In genomic region chr7:13115157-13115772, GRCh38 we compare ENCODE assay signal across 14 cellular contexts.
DNase-seq lines count a peak whose midpoint lies in the region; ATAC-seq and TF ChIP-seq lines count a peak whose summit lies in the region.
"Had no signal": no experiment of that assay in that cellular context is flagged by ENCODE, and none has a peak within 500 bp of the region (broad histone marks: within the 10 kb centered on the region; RNA-seq: fewer than 3 reads in every experiment).

No MANE protein-coding gene starts in this region.

- no peaks in the 10 kb centered on the region for H3K27me3 ChIP-seq in GM23338 (ENCODE audit: insufficient read depth)
- H3K27me3 ChIP-seq: heart left ventricle had no signal

- in situ Hi-C loops in SK-MEL-5 (cut with HindIII; ENCODE audit: low pct_unique_long_range_greater_than_20kb, low sequenced_read_pairs) = no loop called here

- H3K36me3 Mint-ChIP-seq in GM23338 (ENCODE audit: low read depth) (no peaks in the 10 kb centered on the region; the same call in 2 of the 3 replicates), osteocyte (ENCODE audit: unreplicated experiment) (no peaks in the 10 kb centered on the region)
- H3K36me3 Mint-ChIP-seq: activated naive CD4-positive, alpha-beta T cell treated with anti-CD3 and anti-CD28 coated beads, Interleukin-2, amount 50 U/mL, for 24 hours; CD4-positive, CD25-positive, alpha-beta regulatory T cell had no signal

- H3K27me3 Mint-ChIP-seq in GM23338 (ENCODE audit: insufficient read depth, low read depth, poor library complexity) = peaks cover 1% of the 10 kb centered on the region
- peaks cover 4% of the 10 kb centered on the region for H3K27me3 Mint-ChIP-seq in osteocyte (ENCODE audit: unreplicated experiment)
- H3K27me3 Mint-ChIP-seq: CD4-positive, CD25-positive, alpha-beta regulatory T cell; dendritic cell treated with granulocyte-macrophage colony-stimulating factor and Interleukin-4, amounts not matched to agents 40 ng/mL and 50 ng/mL, for 4 days had no signal

- no peaks in the 10 kb centered on the region for H3K9me2 ChIP-seq in GM23338 (ENCODE audit: insufficient read depth)

- peak; percentile 81 for ATAC-seq in GM23338
- ATAC-seq in HG03439 (IDR thresholded peaks at IDR 0.05; ENCODE audit: unreplicated experiment) = no peak
- no peak for ATAC-seq in HG02870 (IDR thresholded peaks at IDR 0.05; ENCODE audit: unreplicated experiment)
- ATAC-seq: heart left ventricle had no signal

- H3K79me2 ChIP-seq in GM23338 (replicated peaks; ENCODE audit: insufficient read depth) = no peaks in the 10 kb centered on the region

- H3K9me3 Mint-ChIP-seq in GM23338 (peaks cover 4% of the 10 kb centered on the region; the same call in 2 of the 3 replicates), osteocyte (ENCODE audit: unreplicated experiment) (no peaks in the 10 kb centered on the region)
- H3K9me3 Mint-ChIP-seq: activated naive CD4-positive, alpha-beta T cell treated with anti-CD3 and anti-CD28 coated beads, Interleukin-2, amount 50 U/mL, for 24 hours; dendritic cell treated with granulocyte-macrophage colony-stimulating factor and Interleukin-4, amounts not matched to agents 40 ng/mL and 50 ng/mL, for 4 days had no signal

- H3K4me2 ChIP-seq in GM23338 = 0 out of 2 replicates have a peak overlapping the region, but pooled peaks have one; percentile 4

- DNase-seq in GM23338 (ENCODE audit: low spot score) = peak; percentile 62
- peak; percentile 21 for DNase-seq in SK-MEL-5 (ENCODE audit: low read depth, low spot score)
- peak; percentile 55 for DNase-seq in fibroblast of pulmonary artery (ENCODE audit: low read depth)
- no peak for DNase-seq in osteocyte (ENCODE audit: extremely low spot score, unreplicated experiment)
- no peak for DNase-seq in T-helper 9 cell
- no peak for DNase-seq in NCI-H1436 (lab: John Stamatoyannopoulos, UW)
- DNase-seq: CD4-positive, CD25-positive, alpha-beta regulatory T cell; heart left ventricle; NCI-H2171 treated with DMSO at 0.1 percent for 48 hours; RPMI8226 had no signal

- peaks cover 12% of the 10 kb centered on the region; the same call in 1 of the 2 replicates for H3K4me1 ChIP-seq in GM23338 (ENCODE audit: insufficient read depth)
- H3K4me1 ChIP-seq: heart left ventricle had no signal

- no peak overlapping the region; the same call in 1 of the 2 replicates for H3K27ac ChIP-seq in GM23338 (ENCODE audit: low read depth)
- H3K27ac ChIP-seq: heart left ventricle had no signal

- H3K4me3 ChIP-seq in GM23338 (no peak overlapping the region), fibroblast of pulmonary artery (replicated peaks; ENCODE audit: low read depth, low read length) (no peak overlapping the region)
- H3K4me3 ChIP-seq: heart left ventricle had no signal

- H4K20me1 ChIP-seq in GM23338 (replicated peaks; ENCODE audit: insufficient read depth) = no peaks in the 10 kb centered on the region

- no peaks in the 10 kb centered on the region for H3K36me3 ChIP-seq in GM23338 (ENCODE audit: insufficient read depth)
- H3K36me3 ChIP-seq: heart left ventricle had no signal

- H2AFZ ChIP-seq in GM23338 = peak overlapping the region; percentile 7; the same call in 1 of the 2 replicates

- no peak overlapping the region for H3K4me3 Mint-ChIP-seq in GM23338
- H3K4me3 Mint-ChIP-seq in osteocyte (ENCODE audit: unreplicated experiment) = no peak overlapping the region
- H3K4me3 Mint-ChIP-seq: activated naive CD4-positive, alpha-beta T cell treated with anti-CD3 and anti-CD28 coated beads, Interleukin-2, amount 50 U/mL, for 24 hours; CD4-positive, CD25-positive, alpha-beta regulatory T cell; dendritic cell treated with granulocyte-macrophage colony-stimulating factor and Interleukin-4, amounts not matched to agents 40 ng/mL and 50 ng/mL, for 4 days had no signal

- H3K4me1 Mint-ChIP-seq in GM23338 (peaks cover 13% of the 10 kb centered on the region), osteocyte (ENCODE audit: unreplicated experiment) (peaks cover 7% of the 10 kb centered on the region)
- H3K4me1 Mint-ChIP-seq: activated naive CD4-positive, alpha-beta T cell treated with anti-CD3 and anti-CD28 coated beads, Interleukin-2, amount 50 U/mL, for 24 hours; CD4-positive, CD25-positive, alpha-beta regulatory T cell had no signal

- no peak overlapping the region for H3K27ac Mint-ChIP-seq in GM23338
- peak overlapping the region; percentile 32 for H3K27ac Mint-ChIP-seq in osteocyte (ENCODE audit: unreplicated experiment)
- H3K27ac Mint-ChIP-seq: activated naive CD4-positive, alpha-beta T cell treated with anti-CD3 and anti-CD28 coated beads, Interleukin-2, amount 50 U/mL, for 24 hours; CD4-positive, CD25-positive, alpha-beta regulatory T cell; dendritic cell treated with granulocyte-macrophage colony-stimulating factor and Interleukin-4, amounts not matched to agents 40 ng/mL and 50 ng/mL, for 4 days had no signal

- no peaks in the 10 kb centered on the region for H3F3A ChIP-seq in GM23338 (replicated peaks; ENCODE audit: low read depth)

- peak in 1 of 2 experiments; percentile 15; a peak in 2 of 4 replicates for TF ChIP-seq CTCF in GM23338 (conservative IDR thresholded peaks at IDR 0.05; ENCODE audit: low read depth in 2 of 2)
- TF ChIP-seq CTCF in fibroblast of pulmonary artery (IDR thresholded peaks at IDR 0.05; ENCODE audit: low read length, missing control alignments) = peak; percentile 29
- TF ChIP-seq CTCF in osteocyte (IDR thresholded peaks at IDR 0.05) = peak; percentile 24

TF ChIP-seq in GM23338, 12 proteins besides CTCF, POLR2A, EP300 and RAD21 (continues in another document):
- no peak for TF ChIP-seq EZH2 (IDR thresholded peaks at IDR 0.05; ENCODE audit: low read depth, unreplicated experiment)
- TF ChIP-seq JUNB (IDR thresholded peaks at IDR 0.05; ENCODE audit: unreplicated experiment) = no peak
- TF ChIP-seq NANOG (IDR thresholded peaks at IDR 0.05; ENCODE audit: borderline replicate concordance) = no peak
- TF ChIP-seq ZNF331 (CRISPR knock-in tag; IDR thresholded peaks at IDR 0.05; ENCODE audit: low read depth) = no peak
- TF ChIP-seq ZNF114 (CRISPR knock-in tag; IDR thresholded peaks at IDR 0.05) = no peak
- TF ChIP-seq CREB1 (CRISPR knock-in tag; IDR thresholded peaks at IDR 0.05; ENCODE audit: low read depth) = no peak
- TF ChIP-seq STAT1 (IDR thresholded peaks at IDR 0.05; ENCODE audit: unreplicated experiment) = no peak
- no peak for TF ChIP-seq REST (IDR thresholded peaks at IDR 0.05; ENCODE audit: unreplicated experiment)
- no peak for TF ChIP-seq EZH2phosphoT487 (IDR thresholded peaks at IDR 0.05; ENCODE audit: unreplicated experiment)

Comparison
In these comparisons a context has a peak if more than half of its experiments do, and no peak if none do; other contexts are left out.
1. DNase-seq: peak in GM23338 (single experiment), SK-MEL-5 (single experiment) and fibroblast of pulmonary artery (single experiment); none in osteocyte (single experiment), T-helper 9 cell (single experiment) and NCI-H1436 (single experiment).